ENCODE assay signal across 1 cellular context in genomic region chr4:1593458-1593857, GRCh38.
TF ChIP-seq lines count a peak whose summit lies in the region.

No MANE protein-coding gene starts in this region.

TF ChIP-seq in K562, 482 proteins besides CTCF, POLR2A, EP300 and RAD21 (continued from another document and continues in another):
- TF ChIP-seq SFPQ (IDR thresholded peaks at IDR 0.05; ENCODE audit: low read depth, low read length) (no peak), ATF3 (IDR thresholded peaks at IDR 0.05) (peak; percentile 58; the same call in 1 of the 2 replicates), ATF3 (CRISPR knock-in tag; conservative IDR thresholded peaks at IDR 0.05) (no peak), ZNF449 (CRISPR knock-in tag; IDR thresholded peaks at IDR 0.05) (no peak), MYBL2 (IDR thresholded peaks at IDR 0.05; ENCODE audit: low read depth) (no peak), MYBL2 (CRISPR knock-in tag; IDR thresholded peaks at IDR 0.05; ENCODE audit: borderline replicate concordance) (no peak), MAFF (IDR thresholded peaks at IDR 0.05; ENCODE audit: low read length) (no peak), CBX1 (IDR thresholded peaks at IDR 0.05; ENCODE audit: low read depth) (no peak), ARID4B (CRISPR knock-in tag; IDR thresholded peaks at IDR 0.05) (no peak), ARID2 (IDR thresholded peaks at IDR 0.05) (no peak), ADNP (tag; IDR thresholded peaks at IDR 0.05) (no peak), CTBP1 (IDR thresholded peaks at IDR 0.05; ENCODE audit: borderline replicate concordance) (no peak; the same call in 1 of the 2 replicates), ZNF263 (CRISPR knock-in tag; IDR thresholded peaks at IDR 0.05; ENCODE audit: borderline replicate concordance) (no peak), ZNF785 (CRISPR knock-in tag; IDR thresholded peaks at IDR 0.05) (no peak), ETV1 (tag; conservative IDR thresholded peaks at IDR 0.05; ENCODE audit: low read depth) (peak; percentile 60; the same call in 1 of the 2 replicates), SAFB2 (IDR thresholded peaks at IDR 0.05; ENCODE audit: borderline replicate concordance, low read depth, low read length, severe bottlenecking) (no peak), FOXA1 (IDR thresholded peaks at IDR 0.05; ENCODE audit: borderline replicate concordance) (no peak), POU5F1 (IDR thresholded peaks at IDR 0.05; ENCODE audit: borderline replicate concordance, low read depth, low read length, partially characterized antibody) (no peak), ARID3B (CRISPR knock-in tag; IDR thresholded peaks at IDR 0.05; ENCODE audit: borderline replicate concordance) (no peak), MEF2A (IDR thresholded peaks at IDR 0.05; ENCODE audit: control insufficient read depth, low read depth, low read length) (no peak), CHD1 (IDR thresholded peaks at IDR 0.05; ENCODE audit: low read length) (no peak), ATF1 (CRISPR knock-in tag; IDR thresholded peaks at IDR 0.05) (0 out of 2 replicates have a peak, but pooled peaks have one; percentile 23), ATF1 (tag; IDR thresholded peaks at IDR 0.05) (peak; percentile 34; the same call in 1 of the 2 replicates), XRCC5 (IDR thresholded peaks at IDR 0.05; ENCODE audit: low read depth, low read length) (no peak), PRPF4 (IDR thresholded peaks at IDR 0.05; ENCODE audit: insufficient read depth, low read depth, low read length, poor library complexity, severe bottlenecking) (no peak), MCM2 (IDR thresholded peaks at IDR 0.05; ENCODE audit: low read depth) (no peak), BRF1 (IDR thresholded peaks at IDR 0.05; ENCODE audit: borderline replicate concordance, extremely low read depth, insufficient read length) (no peak), ZNF444 (CRISPR knock-in tag; IDR thresholded peaks at IDR 0.05) (no peak), E4F1 (CRISPR knock-in tag; IDR thresholded peaks at IDR 0.05; ENCODE audit: borderline replicate concordance) (no peak), MTA2 (IDR thresholded peaks at IDR 0.05; ENCODE audit: low read depth) (no peak), L3MBTL2 (IDR thresholded peaks at IDR 0.05) (no peak), ATF6 (CRISPR knock-in tag; IDR thresholded peaks at IDR 0.05) (no peak), NR0B1 (IDR thresholded peaks at IDR 0.05; ENCODE audit: partially characterized antibody) (no peak), NCOA4 (IDR thresholded peaks at IDR 0.05; ENCODE audit: partially characterized antibody) (no peak), PYGO2 (tag; IDR thresholded peaks at IDR 0.05) (no peak), ZFX (CRISPR knock-in tag; IDR thresholded peaks at IDR 0.05) (no peak; the same call in 1 of the 2 replicates), EP400 (IDR thresholded peaks at IDR 0.05) (no peak), PREB (CRISPR knock-in tag; IDR thresholded peaks at IDR 0.05) (no peak), ETV5 (CRISPR knock-in tag; IDR thresholded peaks at IDR 0.05; ENCODE audit: low read depth) (no peak), FOXP4 (CRISPR knock-in tag; IDR thresholded peaks at IDR 0.05; ENCODE audit: borderline replicate concordance) (no peak), ZNF778 (CRISPR knock-in tag; IDR thresholded peaks at IDR 0.05) (no peak), SMC3 (conservative IDR thresholded peaks at IDR 0.05; ENCODE audit: insufficient read depth, low read depth, low read length) (no peak), MCM5 (IDR thresholded peaks at IDR 0.05; ENCODE audit: low read depth) (no peak), CEBPG (CRISPR knock-in tag; IDR thresholded peaks at IDR 0.05) (no peak), CEBPG (tag; conservative IDR thresholded peaks at IDR 0.05 in 1 of 2, IDR thresholded peaks at IDR 0.05 in 1 of 2) (no peak)
